In the genomic region with DNA sequence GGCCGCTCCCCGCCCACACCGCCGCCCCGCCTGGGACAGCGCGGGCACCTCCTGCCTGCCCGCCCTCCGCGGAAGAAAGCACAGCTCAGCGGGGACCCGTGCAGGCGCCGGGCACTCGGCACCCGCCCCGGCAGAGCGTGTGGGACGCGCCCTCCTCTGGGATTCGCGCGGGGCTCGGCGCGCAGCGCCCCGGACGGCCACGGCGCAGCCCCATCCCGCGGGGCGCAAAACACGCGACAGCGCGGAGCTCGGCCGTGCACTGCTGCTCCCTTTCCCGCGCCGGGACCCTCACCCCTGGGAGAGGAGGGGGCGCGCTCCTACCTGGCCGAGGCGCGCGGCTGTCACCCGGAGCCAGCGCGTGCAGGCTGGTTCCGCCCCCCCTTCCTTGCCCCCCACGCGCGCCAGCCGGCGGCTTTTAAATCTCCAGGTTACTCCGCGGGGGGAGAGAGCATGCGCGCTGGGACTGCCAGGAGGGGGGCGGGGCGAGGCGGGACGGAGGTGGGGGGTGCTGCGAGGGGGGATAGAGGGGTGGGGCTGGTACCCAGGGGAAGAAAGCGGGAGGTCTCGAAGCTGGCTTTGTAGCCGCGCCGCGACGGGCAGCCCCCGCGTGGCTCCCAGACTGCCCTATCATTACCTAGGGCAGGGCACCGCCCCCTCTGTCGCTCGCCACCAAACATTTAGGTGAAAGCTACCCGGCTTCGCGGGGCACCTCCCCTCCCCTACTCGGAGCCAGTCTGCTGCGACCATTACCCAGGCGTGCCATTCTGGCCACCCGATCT, we compare ENCODE assay signal across 8 cellular contexts. TPM values are rescaled to one million over a fixed set of nuclear protein-coding genes. Genes with fewer than 3 reads are reported as not detected.
DNase-seq lines count a peak whose midpoint lies in the region; ATAC-seq and TF ChIP-seq lines count a peak whose summit lies in the region.

A gene with protein sequence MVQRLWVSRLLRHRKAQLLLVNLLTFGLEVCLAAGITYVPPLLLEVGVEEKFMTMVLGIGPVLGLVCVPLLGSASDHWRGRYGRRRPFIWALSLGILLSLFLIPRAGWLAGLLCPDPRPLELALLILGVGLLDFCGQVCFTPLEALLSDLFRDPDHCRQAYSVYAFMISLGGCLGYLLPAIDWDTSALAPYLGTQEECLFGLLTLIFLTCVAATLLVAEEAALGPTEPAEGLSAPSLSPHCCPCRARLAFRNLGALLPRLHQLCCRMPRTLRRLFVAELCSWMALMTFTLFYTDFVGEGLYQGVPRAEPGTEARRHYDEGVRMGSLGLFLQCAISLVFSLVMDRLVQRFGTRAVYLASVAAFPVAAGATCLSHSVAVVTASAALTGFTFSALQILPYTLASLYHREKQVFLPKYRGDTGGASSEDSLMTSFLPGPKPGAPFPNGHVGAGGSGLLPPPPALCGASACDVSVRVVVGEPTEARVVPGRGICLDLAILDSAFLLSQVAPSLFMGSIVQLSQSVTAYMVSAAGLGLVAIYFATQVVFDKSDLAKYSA (minus strand): TSS at position 437 of the 779 bp plus-strand sequence. CDS start 15,853 bp downstream, outside the sequence.

- TF ChIP-seq EP300 in SK-N-SH (IDR thresholded peaks at IDR 0.05; ENCODE audit: borderline replicate concordance in 1 of 2, low read depth in 1 of 2, low read length in 1 of 2) = no peak

- in situ Hi-C loops in mammary epithelial cell (cut with MboI; ENCODE audit: low sequenced_read_pairs in 2 of 2) = no loop called here

- no peak for TF ChIP-seq RAD21 in SK-N-SH (IDR thresholded peaks at IDR 0.05; ENCODE audit: low read length)

- no peak for ATAC-seq in HG03196 (IDR thresholded peaks at IDR 0.05; ENCODE audit: unreplicated experiment)
- no peak for ATAC-seq in HG02885 (IDR thresholded peaks at IDR 0.05; ENCODE audit: poor library complexity, unreplicated experiment)

- H3K4me3 Mint-ChIP-seq in CD4-positive, alpha-beta memory T cell = peak within 1 kb of the TSS; percentile 71 to 86 (median 81)

- H3K4me1 ChIP-seq in CD4-positive, alpha-beta memory T cell (ENCODE audit: insufficient read depth, low read length) = peaks cover 9% of the 10 kb centered on the region
- peaks cover 8 to 12% of the 10 kb centered on the region in 2 experiments; a peak in 1 of 4 replicates for H3K4me1 ChIP-seq in SK-N-SH (ENCODE audit: control insufficient read depth in 1 of 2, insufficient read depth in 2 of 2, low read depth in 1 of 2, low read length in 1 of 2)
- peaks cover 12% of the 10 kb centered on the region for H3K4me1 ChIP-seq in mammary epithelial cell (ENCODE audit: insufficient read depth, low read length)

- H3K36me3 Mint-ChIP-seq in CD4-positive, alpha-beta memory T cell = no peaks in the 10 kb centered on the region

- peak within 1 kb of the TSS in 1 of 7 donors; percentile 30 for H3K27ac Mint-ChIP-seq in CD4-positive, alpha-beta memory T cell

- H3K79me2 ChIP-seq in SK-N-SH (ENCODE audit: insufficient read depth) (peaks cover 34% of the 10 kb centered on the region), mammary epithelial cell (ENCODE audit: insufficient read depth, low read length) (peaks cover 15% of the 10 kb centered on the region)

- no peaks in the 10 kb centered on the region for H3F3A ChIP-seq in SK-N-SH (replicated peaks; ENCODE audit: insufficient read depth)

- H3K27ac ChIP-seq in CD4-positive, alpha-beta memory T cell (ENCODE audit: low read depth, low read length) = no peak within 1 kb of the TSS
- H3K27ac ChIP-seq in SK-N-SH (ENCODE audit: low read depth in 2 of 2, low read length in 1 of 2) (peak within 1 kb of the TSS in 1 of 2 experiments; percentile 56; a peak in 2 of 4 replicates), mammary epithelial cell (ENCODE audit: insufficient read depth, low read depth, low read length) (no peak within 1 kb of the TSS)

- no TSS peak for BruUV-seq in mammary epithelial cell (replicated peaks; lab: Mats Ljungman, UMichigan)

- H3K27me3 ChIP-seq in CD4-positive, alpha-beta memory T cell (ENCODE audit: insufficient read depth, low read length) = peaks cover 5% of the 10 kb centered on the region
- H3K27me3 ChIP-seq in SK-N-SH (ENCODE audit: insufficient read depth) (no peaks in the 10 kb centered on the region), mammary epithelial cell (ENCODE audit: insufficient read depth, low read length) (no peaks in the 10 kb centered on the region)

- no peaks in the 10 kb centered on the region for H4K20me1 ChIP-seq in SK-N-SH (ENCODE audit: insufficient read depth)
- no peaks in the 10 kb centered on the region for H4K20me1 ChIP-seq in mammary epithelial cell (ENCODE audit: insufficient read depth, low read length)

- POLR2A ChIA-PET in CD4-positive, alpha-beta memory T cell (lab: Charles Lee; ENCODE audit: partially characterized antibody) = no interaction called here
- POLR2A ChIA-PET in SK-N-SH (lab: Yijun Ruan, JAX) = interaction anchor here (1.0 kb wide), 1 partner anchor 69 kb away, joined by 3 read pairs; no protein-coding TSS in a partner anchor

- dilution Hi-C loops in mammary epithelial cell (cut with HindIII; ENCODE audit: low sequenced_read_pairs) = no loop called here

- H3K27me3 Mint-ChIP-seq in CD4-positive, alpha-beta memory T cell = peaks cover 5 to 16% of the 10 kb centered on the region in 2 donors

- CTCF ChIA-PET in CD4-positive, alpha-beta memory T cell (lab: Charles Lee; ENCODE audit: partially characterized antibody) = interaction anchor here (1.9 to 5.9 kb wide), 2 partner anchors 21 to 32 kb away, joined by 4 to 38 read pairs; no protein-coding TSS in a partner anchor
- CTCF ChIA-PET in SK-N-SH (lab: Yijun Ruan, JAX) = interaction anchor here (1.1 to 18.5 kb wide), 11 partner anchors 9 to 297 kb away, joined by 3 to 214 read pairs (median 6); a partner anchor contains a TSS
- CTCF ChIA-PET in mammary epithelial cell (lab: Charles Lee; ENCODE audit: low non-redundant PET) = no interaction called here

- WGBS in SK-N-SH (ENCODE audit: low lambda C conversion rate) = 3% methylated on average over 21 of the region's 86 CpGs
- WGBS in mammary epithelial cell (ENCODE audit: low coverage, missing lambda C conversion rate) = no CpG with 5 or more reads among the region's 86 CpGs

- H3K9me3 Mint-ChIP-seq in CD4-positive, alpha-beta memory T cell = peaks cover 0 to 2% (median 0%) of the 10 kb centered on the region in 8 donors

- peak in 4 of 5 donors; percentile 13 to 17 (median 16) for DNase-seq in CD4-positive, alpha-beta memory T cell
- DNase-seq in HFF-Myc (ENCODE audit: extremely low read depth, low read depth) = no peak
- peak; percentile 94 for DNase-seq in SK-N-SH
- DNase-seq in mammary epithelial cell = no peak
- peak; percentile 19 for DNase-seq in kidney glomerular epithelial cell (lab: John Stamatoyannopoulos, UW)
- peak; percentile 10 to 16 for DNase-seq in stimulated activated CD4-positive, alpha-beta T cell treated with anti-CD3 and anti-CD28 coated beads, Interleukin-2, amount 100 ng/mL, for 48 hours

- H3K36me3 ChIP-seq in CD4-positive, alpha-beta memory T cell (ENCODE audit: insufficient read depth, low read length) = no peaks in the 10 kb centered on the region
- no peaks in the 10 kb centered on the region for H3K36me3 ChIP-seq in SK-N-SH (replicated peaks in 1 of 2; ENCODE audit: control insufficient read depth in 1 of 2, insufficient read depth in 2 of 2, low read length in 1 of 2)
- H3K36me3 ChIP-seq in mammary epithelial cell (ENCODE audit: insufficient read depth, low read length) = no peaks in the 10 kb centered on the region

- H3K9me2 ChIP-seq in SK-N-SH = no peaks in the 10 kb centered on the region

- H3K4me3 ChIP-seq in CD4-positive, alpha-beta memory T cell (ENCODE audit: low read length in 2 of 2) = peak within 1 kb of the TSS; percentile 17 to 24
- H3K4me3 ChIP-seq in HFF-Myc (replicated peaks; ENCODE audit: low read depth, low read length) (peak within 1 kb of the TSS; percentile 61), SK-N-SH (ENCODE audit: low read depth in 2 of 2, low read length in 1 of 2) (peak within 1 kb of the TSS; percentile 70 to 78), mammary epithelial cell (replicated peaks in 1 of 3; ENCODE audit: insufficient read depth in 1 of 3, low read depth in 2 of 3, low read length in 3 of 3) (peak within 1 kb of the TSS; percentile 52 to 75 (median 70))

- peak within 1 kb of the TSS; percentile 72 for H3K9ac ChIP-seq in SK-N-SH
- H3K9ac ChIP-seq in mammary epithelial cell (ENCODE audit: insufficient read depth, low read length) = peak within 1 kb of the TSS; percentile 39

- peaks cover 8 to 16% (median 10%) of the 10 kb centered on the region in 4 donors for H3K4me1 Mint-ChIP-seq in CD4-positive, alpha-beta memory T cell

- TF ChIP-seq CTCF in HFF-Myc (IDR thresholded peaks at IDR 0.05; ENCODE audit: low read depth, low read length, missing control alignments) (no peak), SK-N-SH (IDR thresholded peaks at IDR 0.05) (no peak), mammary epithelial cell (conservative IDR thresholded peaks at IDR 0.05 in 1 of 2, IDR thresholded peaks at IDR 0.05 in 1 of 2; ENCODE audit: extremely low read depth in 1 of 2, insufficient read depth in 1 of 2, low read depth in 1 of 2, low read length in 2 of 2) (no peak)

- peak within 1 kb of the TSS; percentile 87 for H2AFZ ChIP-seq in SK-N-SH (ENCODE audit: low read depth)
- peak within 1 kb of the TSS; percentile 91 for H2AFZ ChIP-seq in mammary epithelial cell (ENCODE audit: low read depth, low read length)

- H3K4me2 ChIP-seq in SK-N-SH (peak within 1 kb of the TSS; percentile 97), mammary epithelial cell (ENCODE audit: insufficient read depth, low read depth, low read length) (peak within 1 kb of the TSS; percentile 95)

- no peaks in the 10 kb centered on the region for H3K9me3 ChIP-seq in CD4-positive, alpha-beta memory T cell (ENCODE audit: control insufficient read depth in 1 of 2, low read length in 2 of 2)
- no peaks in the 10 kb centered on the region for H3K9me3 ChIP-seq in SK-N-SH
- no peaks in the 10 kb centered on the region for H3K9me3 ChIP-seq in mammary epithelial cell (replicated peaks; ENCODE audit: insufficient read depth, low read length)

- intact Hi-C loops in CD4-positive, alpha-beta memory T cell (cut with micrococcal nuclease) = no loop called here
- intact Hi-C loops in mammary epithelial cell (cut with micrococcal nuclease) = no loop called here

TF ChIP-seq in SK-N-SH, 30 proteins besides CTCF, POLR2A, EP300 and RAD21 (continues in another document):
- TF ChIP-seq NRF1 (IDR thresholded peaks at IDR 0.05; ENCODE audit: low read depth, low read length) (0 out of 2 replicates have a peak, but pooled peaks have one; percentile 18), MEF2A (IDR thresholded peaks at IDR 0.05; ENCODE audit: borderline replicate concordance, low read depth) (no peak), NFIC (IDR thresholded peaks at IDR 0.05; ENCODE audit: borderline replicate concordance) (no peak)

RNA-seq across cellular contexts. Expression of the gene that starts here (rescaled TPM):
- under 1 TPM; 0.09 to 0.19 TPM for total RNA-seq in CD4-positive, alpha-beta memory T cell
- polyA plus RNA-seq in CD4-positive, alpha-beta memory T cell = not detected
- polyA plus RNA-seq in SK-N-SH (2012; rRNA removed) = 4.6 and 4.7 TPM in 2 replicates
- 2.3 and 3.6 TPM in 2 replicates for polyA plus RNA-seq in SK-N-SH (2012; cell fraction: cytosol; rRNA removed)
- 5.8 and 6.0 TPM in 2 replicates for polyA plus RNA-seq in SK-N-SH (2012; cell fraction: nucleus; rRNA removed)
- 1 to 10 TPM; 3.2 to 4.3 TPM for total RNA-seq in mammary epithelial cell
- polyA plus RNA-seq in mammary epithelial cell = 3.3 TPM
- polyA minus RNA-seq in mammary epithelial cell = 2.4 TPM

Comparison
In these comparisons a context has a peak if more than half of its experiments do, and no peak if none do; other contexts are left out.
1. Peak in DNase-seq and H3K4me3 ChIP-seq in CD4-positive, alpha-beta memory T cell; RNA of the gene not detected or under 1 TPM.
2. DNase-seq: peak in SK-N-SH (single experiment), kidney glomerular epithelial cell (single experiment) and stimulated activated CD4-positive, alpha-beta T cell treated with anti-CD3 and anti-CD28 coated beads, Interleukin-2, amount 100 ng/mL, for 48 hours (2 of 2); none in HFF-Myc (single experiment) and mammary epithelial cell (single experiment).
3. H3K4me3 ChIP-seq: peak in every context shown above with its lines; median percentile 74 in SK-N-SH; 70 in mammary epithelial cell; 61 in HFF-Myc; 20 in CD4-positive, alpha-beta memory T cell.